9 cellular contexts compared by ENCODE assay signal in the genomic region with DNA sequence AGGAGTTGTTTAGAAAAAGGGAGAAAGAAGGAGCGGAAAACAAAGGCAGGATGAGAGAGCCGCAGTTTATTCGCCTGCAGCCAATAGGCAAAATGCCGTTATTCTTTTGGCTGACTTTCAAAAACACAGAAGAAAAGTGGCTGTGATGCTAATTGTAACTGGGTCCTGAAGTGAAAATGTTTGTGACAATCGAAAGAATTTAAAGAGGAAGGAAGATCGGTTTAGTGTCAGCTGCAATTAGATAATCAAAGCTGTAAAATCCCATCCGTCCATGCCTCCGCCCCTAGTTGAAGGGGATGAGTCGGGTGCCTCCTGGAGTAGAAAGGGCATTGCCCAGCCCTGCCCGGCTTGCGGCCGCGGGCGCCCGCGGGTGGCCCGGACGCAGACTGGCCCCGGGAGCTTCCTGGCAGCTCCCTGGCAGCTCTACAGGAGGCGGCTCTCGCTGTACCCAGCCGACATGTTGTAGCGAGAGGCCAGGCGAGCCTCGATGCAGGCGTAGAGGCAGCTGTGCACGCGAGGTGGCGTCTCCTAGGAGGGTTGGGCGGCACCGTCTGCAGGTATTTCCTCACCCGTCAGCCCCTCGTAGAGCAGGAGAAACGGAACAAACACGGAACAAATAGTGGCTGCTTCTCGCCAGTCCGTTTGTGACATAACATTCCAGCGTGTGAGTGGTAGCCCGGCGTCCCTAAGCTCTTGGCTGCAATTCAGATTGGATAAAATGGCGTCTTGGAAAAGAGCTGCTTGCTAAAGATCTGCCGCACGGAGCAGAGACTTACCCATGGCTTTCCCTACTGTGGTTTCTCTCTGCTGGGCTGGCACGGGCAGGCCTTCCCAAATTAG.
DNase-seq lines count a peak whose midpoint lies in the region; ATAC-seq and TF ChIP-seq lines count a peak whose summit lies in the region.
"Had no signal": no experiment of that assay in that cellular context is flagged by ENCODE, and none has a peak within 500 bp of the region (broad histone marks: within the 10 kb centered on the region; RNA-seq: fewer than 3 reads in every experiment).

No MANE protein-coding gene starts in this region.

- CTCF ChIA-PET in BJ (lab: Yijun Ruan, JAX), result interaction anchor here (0.6 to 1.9 kb wide), 4 partner anchors 9 to 25 kb away, joined by 3 to 8 read pairs (median 4); no protein-coding TSS in a partner anchor

- DNase-seq in BJ (ENCODE audit: low read depth) (no peak), HS-27A (ENCODE audit: low read depth) (peak; percentile 31), Peyer's patch (peak; percentile 44 to 58 (median 52)), Right ventricle myocardium inferior (ENCODE audit: missing footprints) (peak; percentile 79), putamen (ENCODE audit: low spot score) (peak; percentile 84), RKO (ENCODE audit: low spot score) (no peak), RPMI8226 (no peak)
- peak; percentile 39 for DNase-seq in activated naive CD8-positive, alpha-beta T cell treated with anti-CD3 and anti-CD28 coated beads, Interleukin-2, amount 10 ng/mL, durations not matched to agents 7 days and 5 days

- peaks cover 0 to 9% (median 0%) of the 10 kb centered on the region in 4 donors for H3K4me1 ChIP-seq in Peyer's patch

- no peaks in the 10 kb centered on the region for H3K27me3 ChIP-seq in BJ (ENCODE audit: control insufficient read depth, insufficient read depth, low read length)
- H3K27me3 ChIP-seq in Peyer's patch, result no peaks in the 10 kb centered on the region

- peak; percentile 35 for TF ChIP-seq CTCF in BJ (IDR thresholded peaks at IDR 0.05; ENCODE audit: insufficient read depth, low read depth, low read length)
- TF ChIP-seq CTCF in Peyer's patch (IDR thresholded peaks at IDR 0.05), result no peak

- POLR2A ChIA-PET in BJ (lab: Charles Lee), result interaction anchor here (0.6 to 1.0 kb wide), 3 partner anchors 19 to 674 kb away, joined by 3 to 4 read pairs (median 4); no protein-coding TSS in a partner anchor
- POLR2A ChIA-PET in activated naive CD8-positive, alpha-beta T cell treated with anti-CD3 and anti-CD28 coated beads, Interleukin-2, amount 10 ng/mL, durations not matched to agents 7 days and 5 days (lab: Charles Lee), result no interaction called here

- intact Hi-C loops in Right ventricle myocardium inferior (cut with DNase I), result no loop called here

- no peaks in the 10 kb centered on the region for H3K9me3 ChIP-seq in Peyer's patch
- H3K9me3 ChIP-seq: HAP-1 had no signal

- ATAC-seq in activated naive CD8-positive, alpha-beta T cell treated with anti-CD3 and anti-CD28 coated beads, Interleukin-2, amount 10 ng/mL, durations not matched to agents 7 days and 5 days (ENCODE audit: low read depth), result peak; percentile 65
- peak; percentile 77 for ATAC-seq in Right ventricle myocardium inferior

- peaks cover 35% of the 10 kb centered on the region for H3K36me3 Mint-ChIP-seq in activated naive CD8-positive, alpha-beta T cell treated with anti-CD3 and anti-CD28 coated beads, Interleukin-2, amount 10 ng/mL, durations not matched to agents 7 days and 5 days

- H3K4me3 ChIP-seq in BJ (ENCODE audit: low read depth, low read length), result peak overlapping the region; percentile 54
- peak overlapping the region; percentile 33 to 43 (median 39) for H3K4me3 ChIP-seq in Peyer's patch
- H3K4me3 ChIP-seq: HAP-1 had no signal

- H3K4me1 Mint-ChIP-seq in activated naive CD8-positive, alpha-beta T cell treated with anti-CD3 and anti-CD28 coated beads, Interleukin-2, amount 10 ng/mL, durations not matched to agents 7 days and 5 days, result peaks cover 10% of the 10 kb centered on the region

- no peaks in the 10 kb centered on the region for H3K27me3 Mint-ChIP-seq in activated naive CD8-positive, alpha-beta T cell treated with anti-CD3 and anti-CD28 coated beads, Interleukin-2, amount 10 ng/mL, durations not matched to agents 7 days and 5 days

- H3K9me3 Mint-ChIP-seq in activated naive CD8-positive, alpha-beta T cell treated with anti-CD3 and anti-CD28 coated beads, Interleukin-2, amount 10 ng/mL, durations not matched to agents 7 days and 5 days, result no peaks in the 10 kb centered on the region

- peak overlapping the region; percentile 56 to 79 (median 75) for H3K27ac ChIP-seq in Peyer's patch

- peak overlapping the region; percentile 67 for H3K4me3 Mint-ChIP-seq in activated naive CD8-positive, alpha-beta T cell treated with anti-CD3 and anti-CD28 coated beads, Interleukin-2, amount 10 ng/mL, durations not matched to agents 7 days and 5 days

- H3K36me3 ChIP-seq in BJ (ENCODE audit: control insufficient read depth, insufficient read depth, low read length), result 0 out of 2 replicates have a peak, but pooled peaks cover 1% of the 10 kb centered on the region
- peaks cover 0 to 6% (median 0%) of the 10 kb centered on the region in 3 donors for H3K36me3 ChIP-seq in Peyer's patch
- H3K36me3 ChIP-seq: HAP-1 had no signal

- no peak for TF ChIP-seq POLR2A in Peyer's patch (IDR thresholded peaks at IDR 0.05)

- H3K27ac Mint-ChIP-seq in activated naive CD8-positive, alpha-beta T cell treated with anti-CD3 and anti-CD28 coated beads, Interleukin-2, amount 10 ng/mL, durations not matched to agents 7 days and 5 days, result peak overlapping the region; percentile 54

Comparison
In these comparisons a context has a peak if more than half of its experiments do, and no peak if none do; other contexts are left out.
1. DNase-seq: peak in HS-27A (single experiment), Peyer's patch (3 of 3), activated naive CD8-positive, alpha-beta T cell treated with anti-CD3 and anti-CD28 coated beads, Interleukin-2, amount 10 ng/mL, durations not matched to agents 7 days and 5 days (single experiment), Right ventricle myocardium inferior (single experiment) and putamen (single experiment); none in BJ (single experiment), RKO (single experiment) and RPMI8226 (single experiment).